In the genomic region with DNA sequence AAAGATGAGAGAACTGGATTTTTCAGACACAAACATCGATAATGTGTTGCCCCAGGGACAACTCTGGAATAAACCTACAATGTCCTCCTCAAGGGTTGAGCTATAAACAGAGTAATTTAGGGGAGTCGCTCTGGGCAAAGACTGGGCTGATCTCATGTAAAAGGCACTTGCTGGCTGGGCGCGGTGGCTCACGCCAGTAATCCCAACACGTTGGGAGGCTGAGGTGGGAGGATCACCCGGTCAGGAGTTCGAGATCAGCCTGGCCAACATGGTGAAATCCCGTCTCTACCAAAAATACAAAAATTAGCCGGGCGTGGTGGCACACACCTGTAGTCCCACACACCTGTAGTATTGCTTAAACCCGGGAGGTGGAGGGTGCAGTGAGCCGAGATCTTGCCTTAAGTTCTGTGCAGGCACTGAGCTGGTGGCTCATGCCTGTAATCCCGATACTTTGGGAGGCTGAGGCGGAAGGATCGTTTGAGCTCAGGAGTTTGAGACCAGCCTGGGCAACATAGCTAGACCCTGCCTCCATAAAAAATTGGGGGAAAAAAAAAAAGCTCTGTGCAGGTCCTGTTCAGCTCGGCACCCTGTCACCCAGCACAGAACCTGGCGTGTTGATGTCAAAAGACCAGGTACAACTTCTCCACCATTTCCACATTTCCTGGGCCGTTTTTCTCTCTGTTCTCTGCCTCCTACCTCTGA, we compare ENCODE assay signal across 1 cellular context.
TF ChIP-seq lines count a peak whose summit lies in the region.

No MANE protein-coding gene starts in this region.

TF ChIP-seq in GM23338, 12 proteins besides CTCF, POLR2A, EP300 and RAD21 (continued from another document):
- no peak for TF ChIP-seq ZNF462 (CRISPR knock-in tag; IDR thresholded peaks at IDR 0.05)
- TF ChIP-seq, protein P1, sequence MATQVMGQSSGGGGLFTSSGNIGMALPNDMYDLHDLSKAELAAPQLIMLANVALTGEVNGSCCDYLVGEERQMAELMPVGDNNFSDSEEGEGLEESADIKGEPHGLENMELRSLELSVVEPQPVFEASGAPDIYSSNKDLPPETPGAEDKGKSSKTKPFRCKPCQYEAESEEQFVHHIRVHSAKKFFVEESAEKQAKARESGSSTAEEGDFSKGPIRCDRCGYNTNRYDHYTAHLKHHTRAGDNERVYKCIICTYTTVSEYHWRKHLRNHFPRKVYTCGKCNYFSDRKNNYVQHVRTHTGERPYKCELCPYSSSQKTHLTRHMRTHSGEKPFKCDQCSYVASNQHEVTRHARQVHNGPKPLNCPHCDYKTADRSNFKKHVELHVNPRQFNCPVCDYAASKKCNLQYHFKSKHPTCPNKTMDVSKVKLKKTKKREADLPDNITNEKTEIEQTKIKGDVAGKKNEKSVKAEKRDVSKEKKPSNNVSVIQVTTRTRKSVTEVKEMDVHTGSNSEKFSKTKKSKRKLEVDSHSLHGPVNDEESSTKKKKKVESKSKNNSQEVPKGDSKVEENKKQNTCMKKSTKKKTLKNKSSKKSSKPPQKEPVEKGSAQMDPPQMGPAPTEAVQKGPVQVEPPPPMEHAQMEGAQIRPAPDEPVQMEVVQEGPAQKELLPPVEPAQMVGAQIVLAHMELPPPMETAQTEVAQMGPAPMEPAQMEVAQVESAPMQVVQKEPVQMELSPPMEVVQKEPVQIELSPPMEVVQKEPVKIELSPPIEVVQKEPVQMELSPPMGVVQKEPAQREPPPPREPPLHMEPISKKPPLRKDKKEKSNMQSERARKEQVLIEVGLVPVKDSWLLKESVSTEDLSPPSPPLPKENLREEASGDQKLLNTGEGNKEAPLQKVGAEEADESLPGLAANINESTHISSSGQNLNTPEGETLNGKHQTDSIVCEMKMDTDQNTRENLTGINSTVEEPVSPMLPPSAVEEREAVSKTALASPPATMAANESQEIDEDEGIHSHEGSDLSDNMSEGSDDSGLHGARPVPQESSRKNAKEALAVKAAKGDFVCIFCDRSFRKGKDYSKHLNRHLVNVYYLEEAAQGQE (IDR thresholded peaks at IDR 0.05; ENCODE audit: unreplicated experiment) = no peak
- TF ChIP-seq EZH2phosphoT487 (IDR thresholded peaks at IDR 0.05; ENCODE audit: unreplicated experiment) = no peak
- no peak for TF ChIP-seq STAT1 (IDR thresholded peaks at IDR 0.05; ENCODE audit: unreplicated experiment)
- no peak for TF ChIP-seq CREB1 (CRISPR knock-in tag; IDR thresholded peaks at IDR 0.05; ENCODE audit: low read depth)
- TF ChIP-seq EZH2 (IDR thresholded peaks at IDR 0.05; ENCODE audit: low read depth, unreplicated experiment) = no peak
- TF ChIP-seq ZNF331 (CRISPR knock-in tag; IDR thresholded peaks at IDR 0.05; ENCODE audit: low read depth) = no peak
